In genomic region chr16:21501223-21501868, GRCh38 we compare ENCODE assay signal across 8 cellular contexts.
A peak's percentile ranks its signal among the peaks of the same experiment; 100 is the strongest.
DNase-seq lines count a peak whose midpoint lies in the region; ATAC-seq and TF ChIP-seq lines count a peak whose summit lies in the region.
"Not testable (repeated sequence)": the region's sequence is repeated elsewhere in the genome, so short reads cannot be mapped to it uniquely, and the experiment has no call there.

No MANE protein-coding gene starts in this region.

- not testable (repeated sequence) for DNase-seq in Panc1 (ENCODE audit: low read depth, low spot score); endodermal cell
- DNase-seq in activated T-cell treated with anti-CD3 and anti-CD28 coated beads, Interleukin-2, amount 50 U/mL, for 24 hours, result peak; percentile 83
- DNase-seq in mesenchymal stem cell, result peak; percentile 58
- DNase-seq in stimulated activated CD4-positive, alpha-beta T cell treated with anti-CD3 and anti-CD28 coated beads, Interleukin-4, amount 100 ng/mL, for 4 hours, result peak; percentile 55 to 72

- H3K4me2 ChIP-seq in BLaER1 treated with 17β-estradiol and CSF1 and Interleukin-3, amounts not matched to agents 10 nM and 100 nM, result peak overlapping the region; percentile 60 to 97 (median 88)
- H3K4me2 ChIP-seq in mesenchymal stem cell (ENCODE audit: low read length, poor library complexity, severe bottlenecking), result not testable (repeated sequence)

- H2BK12ac ChIP-seq in mesenchymal stem cell (ENCODE audit: low read length in 2 of 2), result not testable (repeated sequence)

- H3K4me1 ChIP-seq in BLaER1 treated with 17β-estradiol and CSF1 and Interleukin-3, amounts not matched to agents 10 nM and 100 nM, result peaks cover 37 to 44% (median 39%) of the 10 kb centered on the region in 10 experiments
- not testable (repeated sequence) for H3K4me1 ChIP-seq in Panc1 (ENCODE audit: control insufficient read depth, insufficient read depth, low read length); endodermal cell (ENCODE audit: control insufficient read depth, insufficient read depth, low read length); mesenchymal stem cell (ENCODE audit: control insufficient read depth, insufficient read depth, low read depth, low read length)

- H3K36me3 ChIP-seq in BLaER1 treated with 17β-estradiol and CSF1 and Interleukin-3, amounts not matched to agents 10 nM and 100 nM, result peaks cover 0 to 16% (median 3%) of the 10 kb centered on the region in 11 experiments; a peak in 6 of 22 replicates
- not testable (repeated sequence) for H3K36me3 ChIP-seq in Panc1 (ENCODE audit: control insufficient read depth, insufficient read depth, low read length); endodermal cell (ENCODE audit: control insufficient read depth, insufficient read depth, low read length); mesenchymal stem cell (ENCODE audit: control insufficient read depth in 1 of 2, insufficient read depth in 2 of 2, low read depth in 1 of 2, low read length in 2 of 2)

- H2BK5ac ChIP-seq in mesenchymal stem cell (ENCODE audit: low read depth, low read length, poor library complexity, severe bottlenecking), result not testable (repeated sequence)

- POLR2A ChIA-PET in Panc1 (lab: Charles Lee), result interaction anchor here (0.6 kb wide), 1 partner anchor 1565 kb away, joined by 3 read pairs; no protein-coding TSS in a partner anchor

- H3K27ac ChIP-seq in BLaER1 treated with 17β-estradiol and CSF1 and Interleukin-3, amounts not matched to agents 10 nM and 100 nM, result peak overlapping the region; percentile 73 to 97 (median 91)
- peak overlapping the region; percentile 84 for H3K27ac ChIP-seq in Panc1 (ENCODE audit: low read length)
- H3K27ac ChIP-seq in endodermal cell (ENCODE audit: low read depth, low read length), result peak overlapping the region; percentile 86
- not testable (repeated sequence) for H3K27ac ChIP-seq in mesenchymal stem cell (ENCODE audit: low read length, poor library complexity, severe bottlenecking)

- in situ Hi-C loops in Panc1 (cut with HindIII; ENCODE audit: low pct_unique_long_range_greater_than_20kb, low sequenced_read_pairs), result not testable (repeated sequence)

- H3K27ac Mint-ChIP-seq in activated T-cell treated with anti-CD3 and anti-CD28 coated beads, Interleukin-2, amount 50 U/mL, for 24 hours, result peak overlapping the region; percentile 99
- H3K27ac Mint-ChIP-seq in endodermal cell, result peak overlapping the region; percentile 94

- H3K18ac ChIP-seq in mesenchymal stem cell (ENCODE audit: low read depth in 1 of 2, low read length in 2 of 2), result peak overlapping the region in 1 of 2 experiments; percentile 89

- not testable (repeated sequence) for H3K4ac ChIP-seq in mesenchymal stem cell (ENCODE audit: low read depth in 1 of 2, low read length in 2 of 2)

- not testable (repeated sequence) for H4K8ac ChIP-seq in mesenchymal stem cell (ENCODE audit: low read length)

- not testable (repeated sequence) for BruUV-seq in Panc1 (replicated peaks; lab: Mats Ljungman, UMichigan)

- TF ChIP-seq CTCF in Panc1 (IDR thresholded peaks at IDR 0.05); endodermal cell (conservative IDR thresholded peaks at IDR 0.05): not testable (repeated sequence)

- peaks cover 21% of the 10 kb centered on the region for H3K4me1 Mint-ChIP-seq in activated T-cell treated with anti-CD3 and anti-CD28 coated beads, Interleukin-2, amount 50 U/mL, for 24 hours (ENCODE audit: low read depth)
- H3K4me1 Mint-ChIP-seq in endodermal cell, result not testable (repeated sequence)

- not testable (repeated sequence) for H4K91ac ChIP-seq in mesenchymal stem cell (ENCODE audit: low read length)

- not testable (repeated sequence) for H3K9me3 Mint-ChIP-seq in activated T-cell treated with anti-CD3 and anti-CD28 coated beads, Interleukin-2, amount 50 U/mL, for 24 hours; endodermal cell

- not testable (repeated sequence) for H3K79me1 ChIP-seq in mesenchymal stem cell (replicated peaks; ENCODE audit: low read length, poor library complexity, severe bottlenecking)

- H3K27me3 Mint-ChIP-seq in activated T-cell treated with anti-CD3 and anti-CD28 coated beads, Interleukin-2, amount 50 U/mL, for 24 hours; endodermal cell (ENCODE audit: insufficient read depth): not testable (repeated sequence)

- peak overlapping the region; percentile 49 for H2BK120ac ChIP-seq in mesenchymal stem cell (ENCODE audit: low read depth, low read length)

- not testable (repeated sequence) for H3K23ac ChIP-seq in mesenchymal stem cell (ENCODE audit: low read length in 2 of 2)

- peak overlapping the region; percentile 94 for H2BK15ac ChIP-seq in mesenchymal stem cell (ENCODE audit: low read depth, poor library complexity, severe bottlenecking)

- H3K9ac ChIP-seq in BLaER1 treated with 17β-estradiol and CSF1 and Interleukin-3, amounts not matched to agents 10 nM and 100 nM, result peak overlapping the region; percentile 88 to 99 (median 94)
- H3K9ac ChIP-seq in endodermal cell (ENCODE audit: extremely low read depth, low read length, poor library complexity, severe bottlenecking), result not testable (repeated sequence)
- peak overlapping the region; percentile 87 for H3K9ac ChIP-seq in mesenchymal stem cell (ENCODE audit: low read length)

- intact Hi-C loops in Panc1 (cut with micrococcal nuclease; ENCODE audit: unreplicated experiment), result not testable (repeated sequence)

- CTCF ChIA-PET in Panc1 (lab: Charles Lee), result not testable (repeated sequence)

- H3K4me3 ChIP-seq in BLaER1 treated with 17β-estradiol and CSF1 and Interleukin-3, amounts not matched to agents 10 nM and 100 nM, result peak overlapping the region; percentile 67 to 97 (median 89)
- peak overlapping the region; percentile 69 to 70 for H3K4me3 ChIP-seq in Panc1 (ENCODE audit: low read depth in 2 of 2, low read length in 2 of 2)
- not testable (repeated sequence) for H3K4me3 ChIP-seq in endodermal cell (ENCODE audit: low read length)
- H3K4me3 ChIP-seq in mesenchymal stem cell (ENCODE audit: insufficient read depth in 1 of 2, low read depth in 1 of 2, low read length in 2 of 2), result peak overlapping the region; percentile 75 to 86

- H3K9me3 ChIP-seq in BLaER1 treated with 17β-estradiol and CSF1 and Interleukin-3, amounts not matched to agents 10 nM and 100 nM (replicated peaks in 1 of 11); Panc1 (ENCODE audit: control insufficient read depth, insufficient read depth, low read depth, low read length); endodermal cell (ENCODE audit: control insufficient read depth, low read length); mesenchymal stem cell (ENCODE audit: control insufficient read depth, low read length): not testable (repeated sequence)

- peak overlapping the region; percentile 88 for H3K4me3 Mint-ChIP-seq in activated T-cell treated with anti-CD3 and anti-CD28 coated beads, Interleukin-2, amount 50 U/mL, for 24 hours
- H3K4me3 Mint-ChIP-seq in endodermal cell, result peak overlapping the region; percentile 78

- H4K20me1 ChIP-seq in BLaER1 treated with 17β-estradiol and CSF1 and Interleukin-3, amounts not matched to agents 10 nM and 100 nM, result peaks cover 35 to 60% (median 51%) of the 10 kb centered on the region in 11 experiments; a peak in 21 of 22 replicates

- H3K14ac ChIP-seq in mesenchymal stem cell (ENCODE audit: low read length in 2 of 2), result not testable (repeated sequence)

- WGBS in endodermal cell (ENCODE audit: insufficient coverage in 1 of 2, insufficient read length in 1 of 2), 2 experiments, result 0% methylated on average over 40 of the region's 51 CpGs; no CpG with 5 or more reads in 1 of the 2 experiments
- WGBS in mesenchymal stem cell, result 0% methylated on average over 8 of the region's 51 CpGs

- not testable (repeated sequence) for H2AK5ac ChIP-seq in mesenchymal stem cell (ENCODE audit: low read length, severe bottlenecking)

- ATAC-seq in GM21381 (IDR thresholded peaks at IDR 0.05; ENCODE audit: unreplicated experiment) (peak; percentile 45), HG03378 (IDR thresholded peaks at IDR 0.05; ENCODE audit: unreplicated experiment) (peak; percentile 22), Panc1 (peak; percentile 84)

- not testable (repeated sequence) for H3K27me3 ChIP-seq in BLaER1 treated with 17β-estradiol and CSF1 and Interleukin-3, amounts not matched to agents 10 nM and 100 nM; Panc1 (ENCODE audit: control insufficient read depth, insufficient read depth, low read length); endodermal cell (ENCODE audit: control insufficient read depth, insufficient read depth, low read length, poor library complexity, severe bottlenecking); mesenchymal stem cell (ENCODE audit: control insufficient read depth in 1 of 2, insufficient read depth in 1 of 2, low read length in 2 of 2)

- H3K36me3 Mint-ChIP-seq in activated T-cell treated with anti-CD3 and anti-CD28 coated beads, Interleukin-2, amount 50 U/mL, for 24 hours (ENCODE audit: low read depth), result peaks cover 32% of the 10 kb centered on the region
- peaks cover 14% of the 10 kb centered on the region for H3K36me3 Mint-ChIP-seq in endodermal cell (ENCODE audit: low read depth)

- H2AFZ ChIP-seq in mesenchymal stem cell (ENCODE audit: low read depth, low read length), result not testable (repeated sequence)

Comparison
In these comparisons a context has a peak if more than half of its experiments do, and no peak if none do; other contexts are left out.
1. ATAC-seq: peak in every context shown above with its lines; median percentile 84 in Panc1; 45 in GM21381; 22 in HG03378.